Comparison of ENCODE assay signal across 19 cellular contexts in the genomic region with DNA sequence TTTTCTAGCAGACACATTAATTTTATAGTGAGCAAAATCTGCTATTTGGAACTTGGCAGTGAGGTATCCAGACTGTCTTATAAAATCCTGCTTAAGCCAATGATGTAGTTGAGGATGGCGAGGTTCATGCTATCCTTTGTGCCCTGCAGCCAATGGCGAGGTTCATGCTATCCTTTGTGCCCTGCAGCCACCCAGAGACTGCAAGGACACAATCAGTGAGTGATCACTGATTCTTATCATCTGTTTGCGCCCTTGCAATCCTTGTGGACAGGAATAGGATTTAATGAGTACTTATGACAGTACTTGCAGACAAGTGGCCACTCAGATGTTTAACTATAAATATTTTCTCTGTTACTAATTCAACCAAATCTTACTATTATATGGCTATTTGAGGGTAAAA.
"Had no signal": no experiment of that assay in that cellular context is flagged by ENCODE, and none has a peak within 500 bp of the region (broad histone marks: within the 10 kb centered on the region; RNA-seq: fewer than 3 reads in every experiment).

No MANE protein-coding gene starts in this region.

- H3K27me3 ChIP-seq: ascending aorta, breast epithelium, upper lobe of right lung had no signal

- H3K9me3 ChIP-seq: ascending aorta, breast epithelium, thoracic aorta, upper lobe of right lung had no signal

- H3K36me3 ChIP-seq: ascending aorta, breast epithelium, thoracic aorta, upper lobe of right lung had no signal

- H3K27ac ChIP-seq: ascending aorta, breast epithelium, coronary artery, thoracic aorta, upper lobe of right lung had no signal

- H3K4me3 ChIP-seq: ascending aorta, breast epithelium, coronary artery, thoracic aorta, upper lobe of right lung had no signal

- ATAC-seq: activated CD8-positive, alpha-beta T cell treated with anti-CD3 and anti-CD28 coated beads, Interleukin-2, amount 10 ng/mL, durations not matched to agents 7 days and 5 days; activated T-cell treated with anti-CD3 and anti-CD28 coated beads, Interleukin-2, amount 50 U/mL, for 4 hours; left lobe of liver; stimulated activated naive B cell treated with anti-CD40 and anti-IgM and Interleukin-4, amounts not matched to agents 10 μg/mL and 1 μg/mL and 100 μg/mL, for 72 hours; upper lobe of right lung had no signal

- H3K4me1 ChIP-seq: ascending aorta, breast epithelium, upper lobe of right lung had no signal

- DNase-seq: activated CD4-positive, alpha-beta T cell treated with anti-CD3 and anti-CD28 coated beads, Interleukin-2, amount 10 ng/mL, durations not matched to agents 7 days and 5 days; activated CD8-positive, alpha-beta T cell treated with anti-CD3 and anti-CD28 coated beads, Interleukin-2, amount 10 ng/mL, durations not matched to agents 7 days and 5 days; activated naive CD4-positive, alpha-beta T cell treated with anti-CD3 and anti-CD28 coated beads for 36 hours; activated T-cell treated with anti-CD3 and anti-CD28 coated beads, Interleukin-2, amount 50 U/mL, for 4 hours; erythroblast; foreskin melanocyte; glutamatergic neuron; hippocampal formation; midbrain; nucleus accumbens; retina; stimulated activated naive B cell treated with anti-CD40 and anti-IgM and Interleukin-4, amounts not matched to agents 10 μg/mL and 1 μg/mL and 100 μg/mL, for 72 hours; T1000; upper lobe of right lung had no signal
